ENCODE assay signal across 8 cellular contexts in genomic region chr1:28668191-28668955, GRCh38. TPM values are rescaled to one million over a fixed set of nuclear protein-coding genes. Genes with fewer than 3 reads are reported as not detected.
DNase-seq lines count a peak whose midpoint lies in the region; ATAC-seq, FAIRE-seq and TF ChIP-seq lines count a peak whose summit lies in the region.

TSS of gene GMEB1 (plus strand) at chr1:28668784. CDS start at chr1:28683613, 14,829 bp downstream.

- intact Hi-C loops in PC-9 (cut with micrococcal nuclease; ENCODE audit: unreplicated experiment) = no loop called here

- H3K4me2 ChIP-seq in PC-9 = peak within 1 kb of the TSS; percentile 83

- H3K27me3 ChIP-seq in PC-9 (ENCODE audit: insufficient read depth, low read depth) (no peaks in the 10 kb centered on the region), mucosa of rectum (ENCODE audit: control insufficient read depth in 2 of 2, insufficient read depth in 2 of 2, low read length in 2 of 2) (no peaks in the 10 kb centered on the region)

- peak; percentile 91 for FAIRE-seq in D721Med (lab: Jason Lieb, UNC)

- BruUV-seq in PC-9 (replicated peaks; lab: Mats Ljungman, UMichigan) = TSS peak; percentile 35

- H3K4me3 Mint-ChIP-seq in IgD-negative memory B cell = peak within 1 kb of the TSS; percentile 95 to 99 (median 96)
- H3K4me3 Mint-ChIP-seq in activated T-cell treated with anti-CD3 and anti-CD28 coated beads, Interleukin-2, amount 50 U/mL, for 24 hours = peak within 1 kb of the TSS; percentile 96

- H3K79me2 ChIP-seq in PC-9 (ENCODE audit: low read depth) = peaks cover 15% of the 10 kb centered on the region

- no peaks in the 10 kb centered on the region for H3K9me2 ChIP-seq in PC-9 (ENCODE audit: insufficient read depth)

- H2AFZ ChIP-seq in PC-9 = peak within 1 kb of the TSS; percentile 99

- H3K4me1 ChIP-seq in PC-9 (replicated peaks; ENCODE audit: insufficient read depth) (no peaks in the 10 kb centered on the region), mucosa of rectum (ENCODE audit: control insufficient read depth in 2 of 2, insufficient read depth in 2 of 2, low read length in 2 of 2) (peaks cover 9 to 11% of the 10 kb centered on the region in 2 donors)

- POLR2A ChIA-PET in PC-9 (lab: Charles Lee; ENCODE audit: unreplicated experiment) = interaction anchor here (0.6 to 0.9 kb wide), 5 partner anchors 20 to 457 kb away, joined by 3 to 26 read pairs (median 5); partner anchors contain the start of genes RNU11 and TAF12

- H3K27ac ChIP-seq in PC-9 (peak within 1 kb of the TSS; percentile 75), mucosa of rectum (ENCODE audit: low read depth in 2 of 2, low read length in 2 of 2) (peak within 1 kb of the TSS; percentile 93 to 96)

- TF ChIP-seq CTCF in D721Med (IDR thresholded peaks at IDR 0.05; ENCODE audit: insufficient read depth, missing control alignments) (no peak), PC-9 (conservative IDR thresholded peaks at IDR 0.05) (no peak)

- peak within 1 kb of the TSS; percentile 97 to 100 (median 99) for H3K27ac Mint-ChIP-seq in IgD-negative memory B cell
- peak within 1 kb of the TSS; percentile 98 for H3K27ac Mint-ChIP-seq in activated T-cell treated with anti-CD3 and anti-CD28 coated beads, Interleukin-2, amount 50 U/mL, for 24 hours

- peak within 1 kb of the TSS; percentile 97 to 98 for H3K9ac ChIP-seq in mucosa of rectum (ENCODE audit: low read depth in 1 of 2, low read length in 2 of 2)

- H3K9me3 ChIP-seq in PC-9 (ENCODE audit: insufficient read depth, low read depth) (no peaks in the 10 kb centered on the region), mucosa of rectum (ENCODE audit: control insufficient read depth in 2 of 2, low read length in 2 of 2) (no peaks in the 10 kb centered on the region)

- no peaks in the 10 kb centered on the region for H3K36me3 ChIP-seq in PC-9 (ENCODE audit: low read depth)
- H3K36me3 ChIP-seq in mucosa of rectum (ENCODE audit: control insufficient read depth in 2 of 2, insufficient read depth in 2 of 2, low read length in 2 of 2) = no peaks in the 10 kb centered on the region

- H3F3A ChIP-seq in PC-9 (ENCODE audit: insufficient read depth, low read depth) = peaks cover 16% of the 10 kb centered on the region

- peak; percentile 57 for TF ChIP-seq POLR2A in erythroblast (IDR thresholded peaks at IDR 0.05; ENCODE audit: low read length)

- peaks cover 8 to 16% (median 10%) of the 10 kb centered on the region in 3 donors for H3K4me1 Mint-ChIP-seq in IgD-negative memory B cell
- H3K4me1 Mint-ChIP-seq in activated T-cell treated with anti-CD3 and anti-CD28 coated beads, Interleukin-2, amount 50 U/mL, for 24 hours (ENCODE audit: low read depth) = peaks cover 23% of the 10 kb centered on the region

- H3K9me3 Mint-ChIP-seq in IgD-negative memory B cell = no peaks in the 10 kb centered on the region
- no peaks in the 10 kb centered on the region for H3K9me3 Mint-ChIP-seq in activated T-cell treated with anti-CD3 and anti-CD28 coated beads, Interleukin-2, amount 50 U/mL, for 24 hours

- DNase-seq in D721Med (ENCODE audit: insufficient read length, low spot score) (peak; percentile 75), PC-9 (peak; percentile 69 to 85), erythroblast (lab: John Stamatoyannopoulos, UW) (peak; percentile 93 to 95)
- DNase-seq in activated T-cell treated with anti-CD3 and anti-CD28 coated beads, Interleukin-2, amount 50 U/mL, for 24 hours = peak; percentile 88
- peak; percentile 79 for DNase-seq in stimulated activated CD8-positive, alpha-beta memory T cell treated with anti-CD3 and anti-CD28 coated beads, Interleukin-4, amount 100 ng/mL, for 24 hours (ENCODE audit: low read depth)

- peaks cover 1% of the 10 kb centered on the region for H3K36me3 Mint-ChIP-seq in IgD-negative memory B cell
- H3K36me3 Mint-ChIP-seq in activated T-cell treated with anti-CD3 and anti-CD28 coated beads, Interleukin-2, amount 50 U/mL, for 24 hours (ENCODE audit: low read depth) = peaks cover 15% of the 10 kb centered on the region

- CTCF ChIA-PET in PC-9 (lab: Charles Lee) = interaction anchor here (0.5 to 1.2 kb wide), 2 partner anchors 68 to 330 kb away, joined by 4 to 7 read pairs; partner anchors contain the start of gene YTHDF2

- H3K27me3 Mint-ChIP-seq in IgD-negative memory B cell = no peaks in the 10 kb centered on the region
- no peaks in the 10 kb centered on the region for H3K27me3 Mint-ChIP-seq in activated T-cell treated with anti-CD3 and anti-CD28 coated beads, Interleukin-2, amount 50 U/mL, for 24 hours

- peak within 1 kb of the TSS; percentile 80 for H3K4me3 ChIP-seq in PC-9
- peak within 1 kb of the TSS; percentile 63 to 91 for H3K4me3 ChIP-seq in mucosa of rectum (ENCODE audit: low read length in 2 of 2)

- H4K20me1 ChIP-seq in PC-9 (ENCODE audit: insufficient read depth) = no peaks in the 10 kb centered on the region

- peak; percentile 68 for ATAC-seq in GM21528 (IDR thresholded peaks at IDR 0.05; ENCODE audit: low FRiP score, unreplicated experiment)

RNA-seq across cellular contexts. Expression of gene GMEB1, which starts in this region (rescaled TPM):
- 17.4 TPM for polyA plus RNA-seq in IgD-negative memory B cell
- total RNA-seq in PC-9 (2021) = 8.9 and 9.7 TPM in 2 replicates

Comparison
In these comparisons a context has a peak if more than half of its experiments do, and no peak if none do; other contexts are left out.
1. Peak in every context shown above with its lines: DNase-seq, ATAC-seq, H3K4me3 ChIP-seq and H3K27ac ChIP-seq.